Comparison of ENCODE assay signal across 9 cellular contexts in genomic region chr7:44080686-44081265, GRCh38. TPM values are rescaled to one million over a fixed set of nuclear protein-coding genes. Genes with fewer than 3 reads are reported as not detected.
DNase-seq lines count a peak whose midpoint lies in the region; ATAC-seq and TF ChIP-seq lines count a peak whose summit lies in the region.
"Had no signal": no experiment of that assay in that cellular context is flagged by ENCODE, and none has a peak within 500 bp of the region (broad histone marks: within the 10 kb centered on the region; RNA-seq: fewer than 3 reads in every experiment).

No MANE protein-coding gene starts in this region.

- H3K27ac Mint-ChIP-seq in activated T-helper 17 cell treated with anti-CD3 and anti-CD28 coated beads, Interleukin-2, amount 50 U/mL, for 72 hours = peak overlapping the region; percentile 93
- peak overlapping the region; percentile 76 to 93 (median 90) for H3K27ac Mint-ChIP-seq in immature natural killer cell

- intact Hi-C loops in tibial artery (cut with DNase I; ENCODE audit: low total_unique reads) (no loop called here), head of caudate nucleus (cut with DNase I) (loop anchor here (5.0 kb wide), 1 partner anchor 37 kb away; no protein-coding TSS in a partner anchor)

- POLR2A ChIA-PET in GM10248 (lab: Yijun Ruan, JAX) = interaction anchor here (0.7 to 0.9 kb wide), 2 partner anchors 23 to 76 kb away, joined by 4 to 8 read pairs; no protein-coding TSS in a partner anchor

- peak overlapping the region; percentile 91 to 95 for H3K4me3 ChIP-seq in tibial artery

- H3K27ac ChIP-seq in tibial artery = peak overlapping the region; percentile 93 to 98

- peak overlapping the region; percentile 91 for H3K4me3 Mint-ChIP-seq in activated T-cell treated with anti-CD3 and anti-CD28 coated beads, Interleukin-2, amount 50 U/mL, for 4 hours
- H3K4me3 Mint-ChIP-seq in activated T-helper 17 cell treated with anti-CD3 and anti-CD28 coated beads, Interleukin-2, amount 50 U/mL, for 72 hours = peak overlapping the region; percentile 86
- H3K4me3 Mint-ChIP-seq in immature natural killer cell = peak overlapping the region; percentile 87 to 94 (median 90)

- DNase-seq in activated T-cell treated with anti-CD3 and anti-CD28 coated beads, Interleukin-2, amount 50 U/mL, for 4 hours = no peak
- DNase-seq in activated T-cell treated with anti-CD3 and anti-CD28 coated beads for 4 hours = no peak
- no peak for DNase-seq in immature natural killer cell
- no peak for DNase-seq in tibial artery
- no peak for DNase-seq in stimulated activated CD4-positive, alpha-beta T cell treated with anti-CD3 and anti-CD28 coated beads, Interleukin-4, amount 100 ng/mL, for 1 hour
- DNase-seq in head of caudate nucleus = no peak
- no peak for DNase-seq in GM10248 (ENCODE audit: extremely low spot score)

- CTCF ChIA-PET in GM10248 (lab: Yijun Ruan, JAX) = interaction anchor here (0.9 to 2.1 kb wide), 9 partner anchors 9 to 484 kb away, joined by 3 to 13 read pairs (median 4); partner anchors contain the start of gene YKT6

- no peaks in the 10 kb centered on the region for H3K27me3 Mint-ChIP-seq in activated T-cell treated with anti-CD3 and anti-CD28 coated beads, Interleukin-2, amount 50 U/mL, for 4 hours (ENCODE audit: low read depth)
- H3K27me3 Mint-ChIP-seq in activated T-helper 17 cell treated with anti-CD3 and anti-CD28 coated beads, Interleukin-2, amount 50 U/mL, for 72 hours = no peaks in the 10 kb centered on the region
- peaks cover under 1 to 6% (median 5%) of the 10 kb centered on the region in 3 donors for H3K27me3 Mint-ChIP-seq in immature natural killer cell (ENCODE audit: low read depth in 3 of 3)

- no peaks in the 10 kb centered on the region for H3K9me3 Mint-ChIP-seq in activated T-cell treated with anti-CD3 and anti-CD28 coated beads, Interleukin-2, amount 50 U/mL, for 4 hours
- no peaks in the 10 kb centered on the region for H3K9me3 Mint-ChIP-seq in activated T-helper 17 cell treated with anti-CD3 and anti-CD28 coated beads, Interleukin-2, amount 50 U/mL, for 72 hours
- no peaks in the 10 kb centered on the region for H3K9me3 Mint-ChIP-seq in immature natural killer cell

- H3K4me1 Mint-ChIP-seq in activated T-cell treated with anti-CD3 and anti-CD28 coated beads, Interleukin-2, amount 50 U/mL, for 4 hours (ENCODE audit: low read depth) = peaks cover 37% of the 10 kb centered on the region
- H3K4me1 Mint-ChIP-seq in activated T-helper 17 cell treated with anti-CD3 and anti-CD28 coated beads, Interleukin-2, amount 50 U/mL, for 72 hours = peaks cover 21% of the 10 kb centered on the region
- H3K4me1 Mint-ChIP-seq in immature natural killer cell = peaks cover 34 to 49% of the 10 kb centered on the region in 2 donors

- H3K9me3 ChIP-seq in tibial artery = no peaks in the 10 kb centered on the region

- H3K36me3 ChIP-seq in tibial artery = peaks cover 26 to 52% (median 51%) of the 10 kb centered on the region in 3 donors

- H3K27me3 ChIP-seq in tibial artery = no peaks in the 10 kb centered on the region

- ATAC-seq in activated T-cell treated with anti-CD3 and anti-CD28 coated beads, Interleukin-2, amount 50 U/mL, for 4 hours = no peak
- no peak for ATAC-seq in activated T-helper 17 cell treated with anti-CD3 and anti-CD28 coated beads, Interleukin-2, amount 50 U/mL, for 72 hours (replicated peaks)

- peaks cover 11% of the 10 kb centered on the region for H3K36me3 Mint-ChIP-seq in activated T-cell treated with anti-CD3 and anti-CD28 coated beads, Interleukin-2, amount 50 U/mL, for 4 hours (ENCODE audit: insufficient read depth)
- peaks cover 60% of the 10 kb centered on the region for H3K36me3 Mint-ChIP-seq in activated T-helper 17 cell treated with anti-CD3 and anti-CD28 coated beads, Interleukin-2, amount 50 U/mL, for 72 hours (ENCODE audit: low read depth)
- peaks cover 0 to 22% (median 8%) of the 10 kb centered on the region in 3 donors for H3K36me3 Mint-ChIP-seq in immature natural killer cell

- TF ChIP-seq CTCF in tibial artery (IDR thresholded peaks at IDR 0.05) (no peak), GM10248 (IDR thresholded peaks at IDR 0.05; ENCODE audit: control extremely low read depth, extremely low read depth, low read depth, missing control alignments) (no peak)

- H3K4me1 ChIP-seq in tibial artery = peaks cover 0 to 55% (median 49%) of the 10 kb centered on the region in 4 donors

RNA-seq across cellular contexts. Expression of gene POLM, which starts 1.6 kb away (rescaled TPM):
- 10 to 100 TPM; 33.0 to 45.1 (median 37.7) TPM for total RNA-seq in activated T-cell treated with anti-CD3 and anti-CD28 coated beads, Interleukin-2, amount 50 U/mL, for 4 hours
- total RNA-seq in activated T-helper 17 cell treated with anti-CD3 and anti-CD28 coated beads, Interleukin-2, amount 50 U/mL, for 72 hours = 10 to 100 TPM; 27.8 to 33.9 TPM
- 10 to 100 TPM in 1 of 3 donors, 1 to 10 TPM in 2; 5.1 to 23.3 (median 7.2) TPM for polyA plus RNA-seq in immature natural killer cell

RNA-seq across cellular contexts. Expression of gene PGAM2, which starts 15.4 kb away (rescaled TPM):
- total RNA-seq in activated T-cell treated with anti-CD3 and anti-CD28 coated beads, Interleukin-2, amount 50 U/mL, for 4 hours = under 1 TPM in 1 of 3 donors, not detected in 2; 0.24 TPM
- 1 to 10 TPM in 1 of 2 donors, not detected in 1; 2.4 TPM for total RNA-seq in activated T-helper 17 cell treated with anti-CD3 and anti-CD28 coated beads, Interleukin-2, amount 50 U/mL, for 72 hours
- not detected for polyA plus RNA-seq in immature natural killer cell
- total RNA-seq: mesenteric fat pad had no signal

RNA-seq across cellular contexts. Expression of gene AEBP1, which starts 23.4 kb away (rescaled TPM):
- total RNA-seq in activated T-cell treated with anti-CD3 and anti-CD28 coated beads, Interleukin-2, amount 50 U/mL, for 4 hours = 10 to 100 TPM; 26.7 to 36.3 (median 35.7) TPM
- total RNA-seq in activated T-helper 17 cell treated with anti-CD3 and anti-CD28 coated beads, Interleukin-2, amount 50 U/mL, for 72 hours = 1 to 10 TPM; 1.2 to 5.3 TPM
- 1 to 10 TPM in 2 of 3 donors, not detected in 1; 1.5 TPM for polyA plus RNA-seq in immature natural killer cell

RNA-seq across cellular contexts. Expression of gene DBNL, which starts 36.3 kb away (rescaled TPM):
- total RNA-seq in activated T-cell treated with anti-CD3 and anti-CD28 coated beads, Interleukin-2, amount 50 U/mL, for 4 hours = 100 to 1,000 TPM; 147 to 167 (median 165) TPM
- total RNA-seq in activated T-helper 17 cell treated with anti-CD3 and anti-CD28 coated beads, Interleukin-2, amount 50 U/mL, for 72 hours = 100 to 1,000 TPM in 1 of 2 donors, 10 to 100 TPM in 1; 93.8 to 137 TPM
- 100 to 1,000 TPM; 237 to 306 (median 285) TPM for polyA plus RNA-seq in immature natural killer cell

RNA-seq across cellular contexts. Expression of gene POLD2, which starts 42.6 kb away (rescaled TPM):
- total RNA-seq in activated T-cell treated with anti-CD3 and anti-CD28 coated beads, Interleukin-2, amount 50 U/mL, for 4 hours = 100 to 1,000 TPM; 336 to 373 (median 346) TPM
- total RNA-seq in activated T-helper 17 cell treated with anti-CD3 and anti-CD28 coated beads, Interleukin-2, amount 50 U/mL, for 72 hours = 100 to 1,000 TPM; 114 to 181 TPM
- 10 to 100 TPM; 39.8 to 65.7 (median 48.4) TPM for polyA plus RNA-seq in immature natural killer cell

Comparison
In these comparisons a context has a peak if more than half of its experiments do, and no peak if none do; other contexts are left out.
1. RNA of gene AEBP1, which starts 23.4 kb away (total RNA-seq): 26.7 to 36.3 TPM in activated T-cell treated with anti-CD3 and anti-CD28 coated beads, Interleukin-2, amount 50 U/mL, for 4 hours; 1.2 to 5.3 TPM in activated T-helper 17 cell treated with anti-CD3 and anti-CD28 coated beads, Interleukin-2, amount 50 U/mL, for 72 hours; every median in the first group is over 4 times any median in the second.
2. Peak in every context shown above with its lines, with median percentiles within 50 percentile points of each other: H3K4me3 Mint-ChIP-seq.